8 cellular contexts compared by ENCODE assay signal in the genomic region with DNA sequence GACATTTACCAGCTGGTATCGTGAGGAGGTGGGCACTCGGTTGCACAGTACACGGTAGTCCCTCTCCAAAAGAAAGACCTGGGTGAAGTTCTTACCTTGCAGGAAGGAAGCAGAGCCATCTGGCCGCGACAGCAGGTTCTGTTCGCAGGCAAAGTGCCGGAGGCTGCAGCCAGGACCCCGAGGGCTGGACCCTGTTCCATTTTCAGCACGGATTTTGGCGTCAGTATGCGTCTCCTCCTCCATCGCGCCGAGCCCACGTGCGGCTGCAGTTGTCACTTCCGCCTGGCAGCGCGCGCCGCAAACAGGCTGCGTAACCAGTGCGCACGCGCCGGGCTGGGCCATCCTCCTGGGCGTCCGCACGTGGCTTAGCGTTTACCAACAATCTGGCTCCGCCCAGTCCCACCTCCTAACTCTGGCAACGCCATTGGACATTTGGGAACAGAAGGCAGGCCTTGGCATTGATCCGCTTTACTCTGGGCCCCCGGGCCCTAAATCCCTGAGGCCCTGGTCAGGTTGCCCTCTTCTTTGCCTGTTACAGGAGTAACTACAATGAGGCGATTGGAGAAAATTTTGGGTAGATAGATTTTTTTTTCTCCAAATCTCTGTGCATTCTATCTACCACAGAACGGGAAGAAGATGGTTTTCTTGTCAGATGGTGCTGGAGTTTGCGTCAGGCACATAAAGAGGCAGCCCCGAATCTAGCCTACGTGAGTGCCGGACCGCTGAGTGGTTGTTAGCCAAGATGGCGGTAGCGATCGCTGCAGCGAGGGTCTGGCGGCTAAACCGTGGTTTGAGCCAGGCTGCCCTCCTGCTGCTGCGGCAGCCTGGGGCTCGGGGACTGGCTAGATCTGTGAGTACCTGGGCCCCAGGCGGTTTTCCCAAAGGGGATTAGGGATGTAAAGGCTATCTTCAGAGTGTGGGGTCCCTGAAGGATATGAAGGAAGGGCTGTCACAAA. TPM values are rescaled to one million over a fixed set of nuclear protein-coding genes. Genes with fewer than 3 reads are reported as not detected.
DNase-seq lines count a peak whose midpoint lies in the region; ATAC-seq and TF ChIP-seq lines count a peak whose summit lies in the region.

A gene (plus strand): TSS at position 733 of the 956 bp plus-strand sequence. CDS start 10 bp downstream, at position 743.
A gene (minus strand): TSS at position 274 of the 956 bp plus-strand sequence. CDS start 31 bp downstream, at position 243.

- TF ChIP-seq CTCF in Calu3 (IDR thresholded peaks at IDR 0.05; ENCODE audit: unreplicated experiment) (no peak), OCI-LY1 (IDR thresholded peaks at IDR 0.05; ENCODE audit: low read length) (no peak)

- TSS peak; percentile 87 for BruUV-seq in Calu3 (replicated peaks; lab: Mats Ljungman, UMichigan)

- peak within 1 kb of the TSS; percentile 100 for H3K27ac Mint-ChIP-seq in Calu3 (ENCODE audit: unreplicated experiment)

- H3K36me3 Mint-ChIP-seq in Calu3 (ENCODE audit: insufficient read depth, unreplicated experiment): peaks cover 23% of the 10 kb centered on the region

- H3K4me1 Mint-ChIP-seq in Calu3 (ENCODE audit: low read depth, unreplicated experiment): peaks cover 34% of the 10 kb centered on the region

- no peaks in the 10 kb centered on the region for H3F3A ChIP-seq in OCI-LY1 (ENCODE audit: insufficient read depth, low read length)

- peak within 1 kb of the TSS; percentile 93 for H3K27ac ChIP-seq in HUES64 (ENCODE audit: low read depth, low read length)
- H3K27ac ChIP-seq in OCI-LY1 (ENCODE audit: low read depth, low read length, poor library complexity, severe bottlenecking): peak within 1 kb of the TSS; percentile 75

- H3K9me3 Mint-ChIP-seq in Calu3 (ENCODE audit: low read depth, unreplicated experiment): no peaks in the 10 kb centered on the region

- H3K4me1 ChIP-seq in HUES64 (ENCODE audit: insufficient read depth, low read length) (peaks cover 9% of the 10 kb centered on the region), OCI-LY1 (ENCODE audit: insufficient read depth, low read length, severe bottlenecking) (peaks cover 31% of the 10 kb centered on the region)

- no peak within 1 kb of the TSS for H2AFZ ChIP-seq in OCI-LY1 (ENCODE audit: low read length)

- ATAC-seq in GM21447 (IDR thresholded peaks at IDR 0.05; ENCODE audit: unreplicated experiment): peak; percentile 81

- peak within 1 kb of the TSS; percentile 93 for H3K4me2 ChIP-seq in OCI-LY1 (ENCODE audit: low read length)

- peak within 1 kb of the TSS; percentile 91 for H3K9ac ChIP-seq in HUES64 (ENCODE audit: low read depth, low read length)
- peak within 1 kb of the TSS; percentile 96 for H3K9ac ChIP-seq in OCI-LY1 (ENCODE audit: low read length)

- DNase-seq in Calu3 (peak; percentile 99), mesenteric fat pad (ENCODE audit: low spot score) (peak; percentile 99)
- peak; percentile 98 for DNase-seq in activated CD8-positive, alpha-beta memory T cell treated with anti-CD3 and anti-CD28 coated beads, Interleukin-2, amount 50 U/mL, for 4 hours
- DNase-seq in stimulated activated CD8-positive, alpha-beta memory T cell treated with anti-CD3 and anti-CD28 coated beads, Interleukin-15, amount 100 ng/mL, for 24 hours (ENCODE audit: low read depth): peak; percentile 96

- H3K4me3 ChIP-seq in HUES64 (ENCODE audit: low read length) (peak within 1 kb of the TSS; percentile 93), OCI-LY1 (ENCODE audit: low read depth, low read length, poor library complexity, severe bottlenecking) (peak within 1 kb of the TSS; percentile 94)

- H3K27me3 ChIP-seq in HUES64 (ENCODE audit: insufficient read depth, low read length) (no peaks in the 10 kb centered on the region), OCI-LY1 (ENCODE audit: insufficient read depth, low read length) (no peaks in the 10 kb centered on the region)

- no peaks in the 10 kb centered on the region for H3K27me3 Mint-ChIP-seq in Calu3 (ENCODE audit: unreplicated experiment)

- under 1% methylated on average over 49 of the region's 50 CpGs for WGBS in HUES64

- no peaks in the 10 kb centered on the region for H4K20me1 ChIP-seq in OCI-LY1 (ENCODE audit: insufficient read depth, low read length)

- H3K9me2 ChIP-seq in OCI-LY1 (ENCODE audit: low read depth, low read length): no peaks in the 10 kb centered on the region

- H3K36me3 ChIP-seq in HUES64 (ENCODE audit: insufficient read depth, low read length): 0 out of 2 replicates have a peak, but pooled peaks cover 2% of the 10 kb centered on the region
- H3K36me3 ChIP-seq in OCI-LY1 (ENCODE audit: insufficient read depth, low read length): peaks cover 13% of the 10 kb centered on the region; the same call in 1 of the 2 replicates

- intact Hi-C loops in Calu3 (cut with micrococcal nuclease; ENCODE audit: unreplicated experiment): no loop called here

- H3K9me3 ChIP-seq in HUES64 (ENCODE audit: insufficient read depth, low read depth, low read length): no peaks in the 10 kb centered on the region
- H3K9me3 ChIP-seq in OCI-LY1 (ENCODE audit: low read length): no peaks in the 10 kb centered on the region

- H3K4me3 Mint-ChIP-seq in Calu3 (ENCODE audit: low read depth, unreplicated experiment): peak within 1 kb of the TSS; percentile 99

- CTCF ChIA-PET in Calu3 (lab: Charles Lee): no interaction called here

- in situ Hi-C loops in endometrial microvascular endothelial cells (cut with HindIII; ENCODE audit: inconsistent ontology term, low pct_unique_long_range_greater_than_20kb, low sequenced_read_pairs): no loop called here

- H3K79me2 ChIP-seq in OCI-LY1 (ENCODE audit: insufficient read depth, low read length): peaks cover 32% of the 10 kb centered on the region

RNA-seq across cellular contexts. Expression of the first gene that starts in this region (rescaled TPM):
- total RNA-seq in Calu3 (2022) (19.8 and 25.2 TPM in 2 replicates), endometrial microvascular endothelial cells (ENCODE audit: inconsistent ontology term) (50.5 TPM), mesenteric fat pad (5.7 TPM)
- 21.0 TPM for polyA plus RNA-seq in HUES64 (2013, experiment 1 of 2)
- 30.7 TPM for polyA plus RNA-seq in HUES64 (2013, experiment 2 of 2)

RNA-seq across cellular contexts. Expression of the second gene that starts in this region (rescaled TPM):
- total RNA-seq in Calu3 (2022) (44.7 and 49.5 TPM in 2 replicates), endometrial microvascular endothelial cells (ENCODE audit: inconsistent ontology term) (46.1 TPM), mesenteric fat pad (9.6 TPM)
- polyA plus RNA-seq in HUES64 (2013, experiment 1 of 2): 40.3 TPM
- polyA plus RNA-seq in HUES64 (2013, experiment 2 of 2): 33.1 TPM

Comparison
In these comparisons a context has a peak if more than half of its experiments do, and no peak if none do; other contexts are left out.
1. Peak in every context shown above with its lines: DNase-seq, ATAC-seq, H3K4me3 ChIP-seq and H3K27ac ChIP-seq.